In genomic region chr3:143002727-143003126, GRCh38 we compare ENCODE assay signal across 9 cellular contexts. TPM values are rescaled to one million over a fixed set of nuclear protein-coding genes. Genes with fewer than 3 reads are reported as not detected.
DNase-seq lines count a peak whose midpoint lies in the region; ATAC-seq, FAIRE-seq and TF ChIP-seq lines count a peak whose summit lies in the region.
"Had no signal": no experiment of that assay in that cellular context is flagged by ENCODE, and none has a peak within 500 bp of the region (broad histone marks: within the 10 kb centered on the region; RNA-seq: fewer than 3 reads in every experiment).

No MANE protein-coding gene starts in this region.

- TF ChIP-seq CTCF in fibroblast of pulmonary artery (IDR thresholded peaks at IDR 0.05; ENCODE audit: low read length, missing control alignments), result no peak

- DNase-seq in H7, result no peak
- DNase-seq in SJSA1 (ENCODE audit: low read depth in 1 of 2, low spot score in 2 of 2), result no peak
- no peak for DNase-seq in fibroblast of pulmonary artery (ENCODE audit: low read depth)
- no peak for DNase-seq in skeletal muscle cell (ENCODE audit: low read depth)
- no peak for DNase-seq in DMS79 treated with DMSO at 0.1 percent for 48 hours (lab: John Stamatoyannopoulos, UW)
- DNase-seq in NCI-H446 treated with DMSO at 0.1 percent for 48 hours (lab: John Stamatoyannopoulos, UW), result no peak
- DNase-seq in HTR-8/SVneo (ENCODE audit: insufficient read length, low spot score), result no peak
- DNase-seq: activated CD8-positive, alpha-beta memory T cell treated with anti-CD3 and anti-CD28 coated beads, Interleukin-2, amount 50 U/mL, for 48 hours had no signal

- no peaks in the 10 kb centered on the region for H3K9me3 ChIP-seq in SJSA1 (replicated peaks)

- H3K4me3 ChIP-seq in H7 (ENCODE audit: insufficient read depth, low read depth, low read length), result peak overlapping the region; percentile 97
- peak overlapping the region; percentile 68 for H3K4me3 ChIP-seq in SJSA1
- H3K4me3 ChIP-seq in fibroblast of pulmonary artery (replicated peaks; ENCODE audit: low read depth, low read length), result peak overlapping the region; percentile 96
- H3K4me3 ChIP-seq in skeletal muscle cell (ENCODE audit: low read depth, low read length), result peak overlapping the region; percentile 96

- no peaks in the 10 kb centered on the region for H3K36me3 ChIP-seq in H7 (replicated peaks; ENCODE audit: control insufficient read depth, insufficient read depth, low read length)
- H3K36me3 ChIP-seq in SJSA1, result no peaks in the 10 kb centered on the region

- no peak for ATAC-seq in HG03521 (IDR thresholded peaks at IDR 0.05; ENCODE audit: unreplicated experiment)

- peak overlapping the region; percentile 82 for H3K27ac ChIP-seq in SJSA1

- peaks cover 6% of the 10 kb centered on the region for H3K4me1 ChIP-seq in SJSA1 (replicated peaks)

- no peaks in the 10 kb centered on the region for H3K27me3 ChIP-seq in H7 (ENCODE audit: control insufficient read depth, insufficient read depth, low read length)
- no peaks in the 10 kb centered on the region for H3K27me3 ChIP-seq in SJSA1 (replicated peaks)

- no peak for FAIRE-seq in HTR-8/SVneo (lab: Jason Lieb, UNC)

RNA-seq across cellular contexts. Expression of gene U2SURP, which starts 1.4 kb away (rescaled TPM):
- total RNA-seq in H7 (2014; rRNA removed; shearing (Covaris generic)), result 110 and 139 TPM in 2 replicates
- 76.0 and 88.2 TPM in 2 replicates for total RNA-seq in SJSA1 (2014; rRNA removed; shearing (Covaris generic))

RNA-seq across cellular contexts. Expression of gene PAQR9, which starts 39.3 kb away (rescaled TPM):
- total RNA-seq in H7 (2014; rRNA removed; shearing (Covaris generic)), result 0.21 and 0.63 TPM in 2 replicates
- total RNA-seq in SJSA1 (2014; rRNA removed; shearing (Covaris generic)), result not detected in 2 replicates
